Comparison of ENCODE assay signal across 1 cellular context in the genomic region with DNA sequence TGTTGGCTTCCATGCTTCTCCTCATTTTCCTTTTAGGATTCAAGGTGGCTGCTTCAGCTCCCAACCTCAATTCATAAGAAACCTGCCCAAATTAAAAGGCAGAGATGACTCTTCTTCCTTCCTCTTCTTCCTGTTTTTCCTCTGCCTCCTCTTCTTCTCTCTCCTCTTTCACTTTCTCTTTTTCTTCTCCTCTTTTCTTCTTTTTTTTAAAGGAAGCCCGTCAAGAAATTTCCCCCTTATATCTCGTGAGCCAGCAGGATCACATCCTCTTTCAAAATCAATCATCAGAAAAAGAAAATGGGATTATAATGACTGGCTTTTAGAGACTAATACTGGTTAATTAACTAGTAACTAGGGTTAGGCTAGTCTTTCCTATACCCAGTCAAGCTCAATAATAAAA.
TF ChIP-seq lines count a peak whose summit lies in the region.

No MANE protein-coding gene starts in this region.

TF ChIP-seq in GM23338, 12 proteins besides CTCF, POLR2A, EP300 and RAD21 (continued from another document):
- TF ChIP-seq POLR2AphosphoS5 (IDR thresholded peaks at IDR 0.05; ENCODE audit: low read depth), result no peak
- TF ChIP-seq, protein P1, sequence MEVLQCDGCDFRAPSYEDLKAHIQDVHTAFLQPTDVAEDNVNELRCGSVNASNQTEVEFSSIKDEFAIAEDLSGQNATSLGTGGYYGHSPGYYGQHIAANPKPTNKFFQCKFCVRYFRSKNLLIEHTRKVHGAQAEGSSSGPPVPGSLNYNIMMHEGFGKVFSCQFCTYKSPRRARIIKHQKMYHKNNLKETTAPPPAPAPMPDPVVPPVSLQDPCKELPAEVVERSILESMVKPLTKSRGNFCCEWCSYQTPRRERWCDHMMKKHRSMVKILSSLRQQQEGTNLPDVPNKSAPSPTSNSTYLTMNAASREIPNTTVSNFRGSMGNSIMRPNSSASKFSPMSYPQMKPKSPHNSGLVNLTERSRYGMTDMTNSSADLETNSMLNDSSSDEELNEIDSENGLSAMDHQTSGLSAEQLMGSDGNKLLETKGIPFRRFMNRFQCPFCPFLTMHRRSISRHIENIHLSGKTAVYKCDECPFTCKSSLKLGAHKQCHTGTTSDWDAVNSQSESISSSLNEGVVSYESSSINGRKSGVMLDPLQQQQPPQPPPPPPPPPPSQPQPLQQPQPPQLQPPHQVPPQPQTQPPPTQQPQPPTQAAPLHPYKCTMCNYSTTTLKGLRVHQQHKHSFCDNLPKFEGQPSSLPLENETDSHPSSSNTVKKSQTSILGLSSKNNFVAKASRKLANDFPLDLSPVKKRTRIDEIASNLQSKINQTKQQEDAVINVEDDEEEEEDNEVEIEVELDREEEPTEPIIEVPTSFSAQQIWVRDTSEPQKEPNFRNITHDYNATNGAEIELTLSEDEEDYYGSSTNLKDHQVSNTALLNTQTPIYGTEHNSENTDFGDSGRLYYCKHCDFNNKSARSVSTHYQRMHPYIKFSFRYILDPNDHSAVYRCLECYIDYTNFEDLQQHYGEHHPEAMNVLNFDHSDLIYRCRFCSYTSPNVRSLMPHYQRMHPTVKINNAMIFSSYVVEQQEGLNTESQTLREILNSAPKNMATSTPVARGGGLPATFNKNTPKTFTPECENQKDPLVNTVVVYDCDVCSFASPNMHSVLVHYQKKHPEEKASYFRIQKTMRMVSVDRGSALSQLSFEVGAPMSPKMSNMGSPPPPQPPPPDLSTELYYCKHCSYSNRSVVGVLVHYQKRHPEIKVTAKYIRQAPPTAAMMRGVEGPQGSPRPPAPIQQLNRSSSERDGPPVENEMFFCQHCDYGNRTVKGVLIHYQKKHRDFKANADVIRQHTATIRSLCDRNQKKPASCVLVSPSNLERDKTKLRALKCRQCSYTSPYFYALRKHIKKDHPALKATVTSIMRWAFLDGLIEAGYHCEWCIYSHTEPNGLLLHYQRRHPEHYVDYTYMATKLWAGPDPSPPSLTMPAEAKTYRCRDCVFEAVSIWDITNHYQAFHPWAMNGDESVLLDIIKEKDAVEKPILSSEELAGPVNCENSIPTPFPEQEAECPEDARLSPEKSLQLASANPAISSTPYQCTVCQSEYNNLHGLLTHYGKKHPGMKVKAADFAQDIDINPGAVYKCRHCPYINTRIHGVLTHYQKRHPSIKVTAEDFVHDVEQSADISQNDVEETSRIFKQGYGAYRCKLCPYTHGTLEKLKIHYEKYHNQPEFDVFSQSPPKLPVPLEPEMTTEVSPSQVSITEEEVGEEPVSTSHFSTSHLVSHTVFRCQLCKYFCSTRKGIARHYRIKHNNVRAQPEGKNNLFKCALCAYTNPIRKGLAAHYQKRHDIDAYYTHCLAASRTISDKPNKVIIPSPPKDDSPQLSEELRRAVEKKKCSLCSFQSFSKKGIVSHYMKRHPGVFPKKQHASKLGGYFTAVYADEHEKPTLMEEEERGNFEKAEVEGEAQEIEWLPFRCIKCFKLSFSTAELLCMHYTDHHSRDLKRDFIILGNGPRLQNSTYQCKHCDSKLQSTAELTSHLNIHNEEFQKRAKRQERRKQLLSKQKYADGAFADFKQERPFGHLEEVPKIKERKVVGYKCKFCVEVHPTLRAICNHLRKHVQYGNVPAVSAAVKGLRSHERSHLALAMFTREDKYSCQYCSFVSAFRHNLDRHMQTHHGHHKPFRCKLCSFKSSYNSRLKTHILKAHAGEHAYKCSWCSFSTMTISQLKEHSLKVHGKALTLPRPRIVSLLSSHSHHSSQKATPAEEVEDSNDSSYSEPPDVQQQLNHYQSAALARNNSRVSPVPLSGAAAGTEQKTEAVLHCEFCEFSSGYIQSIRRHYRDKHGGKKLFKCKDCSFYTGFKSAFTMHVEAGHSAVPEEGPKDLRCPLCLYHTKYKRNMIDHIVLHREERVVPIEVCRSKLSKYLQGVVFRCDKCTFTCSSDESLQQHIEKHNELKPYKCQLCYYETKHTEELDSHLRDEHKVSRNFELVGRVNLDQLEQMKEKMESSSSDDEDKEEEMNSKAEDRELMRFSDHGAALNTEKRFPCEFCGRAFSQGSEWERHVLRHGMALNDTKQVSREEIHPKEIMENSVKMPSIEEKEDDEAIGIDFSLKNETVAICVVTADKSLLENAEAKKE (CRISPR knock-in tag; IDR thresholded peaks at IDR 0.05), result no peak
- TF ChIP-seq, protein P2, sequence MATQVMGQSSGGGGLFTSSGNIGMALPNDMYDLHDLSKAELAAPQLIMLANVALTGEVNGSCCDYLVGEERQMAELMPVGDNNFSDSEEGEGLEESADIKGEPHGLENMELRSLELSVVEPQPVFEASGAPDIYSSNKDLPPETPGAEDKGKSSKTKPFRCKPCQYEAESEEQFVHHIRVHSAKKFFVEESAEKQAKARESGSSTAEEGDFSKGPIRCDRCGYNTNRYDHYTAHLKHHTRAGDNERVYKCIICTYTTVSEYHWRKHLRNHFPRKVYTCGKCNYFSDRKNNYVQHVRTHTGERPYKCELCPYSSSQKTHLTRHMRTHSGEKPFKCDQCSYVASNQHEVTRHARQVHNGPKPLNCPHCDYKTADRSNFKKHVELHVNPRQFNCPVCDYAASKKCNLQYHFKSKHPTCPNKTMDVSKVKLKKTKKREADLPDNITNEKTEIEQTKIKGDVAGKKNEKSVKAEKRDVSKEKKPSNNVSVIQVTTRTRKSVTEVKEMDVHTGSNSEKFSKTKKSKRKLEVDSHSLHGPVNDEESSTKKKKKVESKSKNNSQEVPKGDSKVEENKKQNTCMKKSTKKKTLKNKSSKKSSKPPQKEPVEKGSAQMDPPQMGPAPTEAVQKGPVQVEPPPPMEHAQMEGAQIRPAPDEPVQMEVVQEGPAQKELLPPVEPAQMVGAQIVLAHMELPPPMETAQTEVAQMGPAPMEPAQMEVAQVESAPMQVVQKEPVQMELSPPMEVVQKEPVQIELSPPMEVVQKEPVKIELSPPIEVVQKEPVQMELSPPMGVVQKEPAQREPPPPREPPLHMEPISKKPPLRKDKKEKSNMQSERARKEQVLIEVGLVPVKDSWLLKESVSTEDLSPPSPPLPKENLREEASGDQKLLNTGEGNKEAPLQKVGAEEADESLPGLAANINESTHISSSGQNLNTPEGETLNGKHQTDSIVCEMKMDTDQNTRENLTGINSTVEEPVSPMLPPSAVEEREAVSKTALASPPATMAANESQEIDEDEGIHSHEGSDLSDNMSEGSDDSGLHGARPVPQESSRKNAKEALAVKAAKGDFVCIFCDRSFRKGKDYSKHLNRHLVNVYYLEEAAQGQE (IDR thresholded peaks at IDR 0.05; ENCODE audit: unreplicated experiment), result no peak
